In genomic region chr6:105330913-105331312, GRCh38 we compare ENCODE assay signal across 1 cellular context.
TF ChIP-seq lines count a peak whose summit lies in the region.

No MANE protein-coding gene starts in this region.

TF ChIP-seq in HCT116, 20 proteins besides CTCF, POLR2A, EP300 and RAD21 (continued from another document):
- TF ChIP-seq TCF7L2 (IDR thresholded peaks at IDR 0.05; ENCODE audit: borderline replicate concordance, extremely low read depth, insufficient read depth, insufficient read length) (no peak), ELF1 (IDR thresholded peaks at IDR 0.05; ENCODE audit: borderline replicate concordance, low read depth) (no peak), POLR2AphosphoS5 (IDR thresholded peaks at IDR 0.05; ENCODE audit: low read depth, low read length) (no peak), ZFX (IDR thresholded peaks at IDR 0.05) (no peak), CEBPB (IDR thresholded peaks at IDR 0.05; ENCODE audit: low read depth) (no peak)
